ENCODE assay signal across 8 cellular contexts in genomic region chr21:35138665-35139381, GRCh38.
A peak's percentile ranks its signal among the peaks of the same experiment; 100 is the strongest.
DNase-seq lines count a peak whose midpoint lies in the region; ATAC-seq and TF ChIP-seq lines count a peak whose summit lies in the region.

No MANE protein-coding gene starts in this region.

- H3K27me3 ChIP-seq in IMR-90 (ENCODE audit: control insufficient read depth, insufficient read depth, low read length) (no peaks in the 10 kb centered on the region), MM.1S (replicated peaks; ENCODE audit: insufficient read depth, low read length) (no peaks in the 10 kb centered on the region)

- peak overlapping the region; percentile 79 for H3K14ac ChIP-seq in IMR-90 (replicated peaks; ENCODE audit: low read depth, low read length)

- peak overlapping the region; percentile 80; the same call in 1 of the 3 replicates for H2BK15ac ChIP-seq in IMR-90 (ENCODE audit: low read depth, low read length)

- no peaks in the 10 kb centered on the region for H3K9me2 ChIP-seq in MM.1S (replicated peaks; ENCODE audit: insufficient read depth, low read length)

- 0 out of 4 replicates have a peak, but pooled peaks cover 0 to 8% of the 10 kb centered on the region in 2 experiments for H3K79me1 ChIP-seq in IMR-90 (ENCODE audit: low read depth in 1 of 2, low read length in 2 of 2)

- peak overlapping the region; percentile 69 for H2AFZ ChIP-seq in IMR-90 (replicated peaks; ENCODE audit: low read length, poor library complexity)
- H2AFZ ChIP-seq in MM.1S (ENCODE audit: low read length), result no peak overlapping the region

- H3K56ac ChIP-seq in IMR-90 (ENCODE audit: extremely low read depth, insufficient read depth, low read length), result 0 out of 2 replicates have a peak overlapping the region, but pooled peaks have one; percentile 14

- H3K9ac ChIP-seq in IMR-90 (ENCODE audit: low read depth, low read length), result no peak overlapping the region
- no peak overlapping the region for H3K9ac ChIP-seq in MM.1S (ENCODE audit: low read length)

- TF ChIP-seq CTCF in IMR-90 (conservative IDR thresholded peaks at IDR 0.05; ENCODE audit: low read depth, low read length) (no peak), fibroblast of the aortic adventitia (IDR thresholded peaks at IDR 0.05; ENCODE audit: insufficient read depth, low read length) (no peak), MM.1S (IDR thresholded peaks at IDR 0.05; ENCODE audit: low read length) (no peak)

- TF ChIP-seq RAD21 in IMR-90 (IDR thresholded peaks at IDR 0.05; ENCODE audit: low read length), result 0 out of 2 replicates have a peak, but pooled peaks have one; percentile 2

- H2BK5ac ChIP-seq in IMR-90 (ENCODE audit: low read depth, low read length, poor library complexity, severe bottlenecking), result peak overlapping the region; percentile 51

- WGBS in IMR-90 (ENCODE audit: extremely low coverage in 2 of 2, insufficient read length in 1 of 2), 2 experiments, result 50% methylated on average over 4 of the region's 12 CpGs; no CpG with 5 or more reads in 1 of the 2 experiments

- ATAC-seq in IMR-90 (ENCODE audit: low read depth), result peak; percentile 50; the same call in 1 of the 2 replicates
- no peak for ATAC-seq in GM18498 (IDR thresholded peaks at IDR 0.05; ENCODE audit: unreplicated experiment)
- ATAC-seq in HG02973 (IDR thresholded peaks at IDR 0.05; ENCODE audit: unreplicated experiment), result no peak

- dilution Hi-C loops in IMR-90 (cut with HindIII; ENCODE audit: low sequenced_read_pairs, unreplicated experiment), result no loop called here

- peak overlapping the region; percentile 63 for H2AK9ac ChIP-seq in IMR-90 (replicated peaks; ENCODE audit: low read depth, low read length, poor library complexity)

- no peak for TF ChIP-seq POLR2A in IMR-90 (IDR thresholded peaks at IDR 0.05; ENCODE audit: low read depth, low read length)

- intact Hi-C loops in IMR-90 (cut with micrococcal nuclease), result no loop called here

- peak overlapping the region; percentile 69; the same call in 1 of the 2 replicates for H3K23ac ChIP-seq in IMR-90 (ENCODE audit: low read depth, low read length)

- H4K8ac ChIP-seq in IMR-90 (ENCODE audit: low read depth in 2 of 2, low read length in 2 of 2), result peak overlapping the region; percentile 16 to 61; a peak in 3 of 4 replicates

- POLR2A ChIA-PET in IMR-90 (lab: Charles Lee; ENCODE audit: unreplicated experiment), result interaction anchor here (0.6 kb wide), 1 partner anchor 147 kb away, joined by 8 read pairs; no protein-coding TSS in a partner anchor

- no peak overlapping the region for H3K4me2 ChIP-seq in IMR-90 (ENCODE audit: low read depth, low read length)
- H3K4me2 ChIP-seq in MM.1S (ENCODE audit: low read depth, low read length), result no peak overlapping the region

- H3K36me3 ChIP-seq in IMR-90 (ENCODE audit: control insufficient read depth, insufficient read depth, low read length), result no peaks in the 10 kb centered on the region
- no peaks in the 10 kb centered on the region for H3K36me3 ChIP-seq in MM.1S (replicated peaks; ENCODE audit: insufficient read depth, low read length)

- no peaks in the 10 kb centered on the region for H3F3A ChIP-seq in MM.1S (ENCODE audit: insufficient read depth, low read length)

- CTCF ChIA-PET in IMR-90 (lab: Yijun Ruan, JAX), result no interaction called here

- H4K20me1 ChIP-seq in IMR-90 (ENCODE audit: insufficient read depth, low read length) (no peaks in the 10 kb centered on the region), MM.1S (ENCODE audit: insufficient read depth, low read length) (no peaks in the 10 kb centered on the region)

- no TSS peak for BruUV-seq in IMR-90 (replicated peaks; lab: Mats Ljungman, UMichigan)

- no peaks in the 10 kb centered on the region for H3K79me2 ChIP-seq in MM.1S (ENCODE audit: low read length)

- peaks cover 14% of the 10 kb centered on the region for H3K4me1 ChIP-seq in IMR-90 (ENCODE audit: control insufficient read depth, insufficient read depth, low read length)
- no peaks in the 10 kb centered on the region for H3K4me1 ChIP-seq in MM.1S (ENCODE audit: low read length)

- DNase-seq in IMR-90 (peak; percentile 95), fibroblast of the aortic adventitia (ENCODE audit: low read depth) (peak; percentile 85), hypothalamus (lab: John Stamatoyannopoulos, UW) (no peak), MM.1S (no peak)
- DNase-seq in activated CD4-positive, alpha-beta T cell treated with anti-CD3 and anti-CD28 coated beads, Interleukin-2, amount 50 U/mL, for 4 hours, result peak; percentile 53 to 62
- DNase-seq in stimulated activated CD8-positive, alpha-beta memory T cell treated with anti-CD3 and anti-CD28 coated beads, Interleukin-4, amount 100 ng/mL, for 48 hours, result peak; percentile 77

- peaks cover 22% of the 10 kb centered on the region for H3K9me1 ChIP-seq in IMR-90 (ENCODE audit: insufficient read depth, low read length)

- H2BK20ac ChIP-seq in IMR-90 (ENCODE audit: low read depth, low read length), result peak overlapping the region; percentile 83

- H2BK120ac ChIP-seq in IMR-90 (ENCODE audit: low read depth, low read length), result peak overlapping the region; percentile 89

- peak overlapping the region; percentile 84 for H2AK5ac ChIP-seq in IMR-90 (ENCODE audit: low read depth, low read length)

- H3K4me3 ChIP-seq in IMR-90 (ENCODE audit: insufficient read depth, low read depth, low read length), result no peak overlapping the region
- no peak overlapping the region for H3K4me3 ChIP-seq in fibroblast of the aortic adventitia (ENCODE audit: low read depth, low read length)
- H3K4me3 ChIP-seq in MM.1S (ENCODE audit: low read length), result no peak overlapping the region

- peak overlapping the region; percentile 15; the same call in 1 of the 2 replicates for H4K5ac ChIP-seq in IMR-90 (ENCODE audit: low read depth, low read length)

- H4K91ac ChIP-seq in IMR-90 (ENCODE audit: insufficient read depth, low read depth, low read length), result peak overlapping the region; percentile 61

- in situ Hi-C loops in IMR-90 (cut with MboI; ENCODE audit: low sequenced_read_pairs), result no loop called here

- no peaks in the 10 kb centered on the region for H3K9me3 ChIP-seq in IMR-90 (ENCODE audit: control insufficient read depth, insufficient read depth, low read length)
- no peaks in the 10 kb centered on the region for H3K9me3 ChIP-seq in MM.1S (replicated peaks; ENCODE audit: insufficient read depth, low read length)

- H3K27ac ChIP-seq in IMR-90 (ENCODE audit: insufficient read depth, low read length), result no peak overlapping the region
- no peak overlapping the region for H3K27ac ChIP-seq in MM.1S (ENCODE audit: low read length)

- H3K4ac ChIP-seq in IMR-90 (ENCODE audit: low read depth, low read length), result peak overlapping the region; percentile 90

- peak overlapping the region; percentile 31; the same call in 1 of the 2 replicates for H3K18ac ChIP-seq in IMR-90 (ENCODE audit: low read depth, low read length)

TF ChIP-seq in IMR-90, 13 proteins besides CTCF, POLR2A, EP300 and RAD21:
- TF ChIP-seq USF2 (IDR thresholded peaks at IDR 0.05; ENCODE audit: low read depth, low read length) (no peak), RCOR1 (IDR thresholded peaks at IDR 0.05; ENCODE audit: insufficient replicate concordance, low read length) (peak; percentile 93), BHLHE40 (IDR thresholded peaks at IDR 0.05; ENCODE audit: low read depth, low read length) (peak; percentile 81), FOS (IDR thresholded peaks at IDR 0.05; ENCODE audit: low read depth, low read length) (peak; percentile 38)
TF ChIP-seq in IMR-90: peak in this region for 3.

Comparison
In these comparisons a context has a peak if more than half of its experiments do, and no peak if none do; other contexts are left out.
1. DNase-seq: peak in IMR-90 (single experiment), activated CD4-positive, alpha-beta T cell treated with anti-CD3 and anti-CD28 coated beads, Interleukin-2, amount 50 U/mL, for 4 hours (2 of 2), fibroblast of the aortic adventitia (single experiment) and stimulated activated CD8-positive, alpha-beta memory T cell treated with anti-CD3 and anti-CD28 coated beads, Interleukin-4, amount 100 ng/mL, for 48 hours (single experiment); none in hypothalamus (0 of 51) and MM.1S (single experiment).